1 cellular context compared by ENCODE assay signal in the genomic region with DNA sequence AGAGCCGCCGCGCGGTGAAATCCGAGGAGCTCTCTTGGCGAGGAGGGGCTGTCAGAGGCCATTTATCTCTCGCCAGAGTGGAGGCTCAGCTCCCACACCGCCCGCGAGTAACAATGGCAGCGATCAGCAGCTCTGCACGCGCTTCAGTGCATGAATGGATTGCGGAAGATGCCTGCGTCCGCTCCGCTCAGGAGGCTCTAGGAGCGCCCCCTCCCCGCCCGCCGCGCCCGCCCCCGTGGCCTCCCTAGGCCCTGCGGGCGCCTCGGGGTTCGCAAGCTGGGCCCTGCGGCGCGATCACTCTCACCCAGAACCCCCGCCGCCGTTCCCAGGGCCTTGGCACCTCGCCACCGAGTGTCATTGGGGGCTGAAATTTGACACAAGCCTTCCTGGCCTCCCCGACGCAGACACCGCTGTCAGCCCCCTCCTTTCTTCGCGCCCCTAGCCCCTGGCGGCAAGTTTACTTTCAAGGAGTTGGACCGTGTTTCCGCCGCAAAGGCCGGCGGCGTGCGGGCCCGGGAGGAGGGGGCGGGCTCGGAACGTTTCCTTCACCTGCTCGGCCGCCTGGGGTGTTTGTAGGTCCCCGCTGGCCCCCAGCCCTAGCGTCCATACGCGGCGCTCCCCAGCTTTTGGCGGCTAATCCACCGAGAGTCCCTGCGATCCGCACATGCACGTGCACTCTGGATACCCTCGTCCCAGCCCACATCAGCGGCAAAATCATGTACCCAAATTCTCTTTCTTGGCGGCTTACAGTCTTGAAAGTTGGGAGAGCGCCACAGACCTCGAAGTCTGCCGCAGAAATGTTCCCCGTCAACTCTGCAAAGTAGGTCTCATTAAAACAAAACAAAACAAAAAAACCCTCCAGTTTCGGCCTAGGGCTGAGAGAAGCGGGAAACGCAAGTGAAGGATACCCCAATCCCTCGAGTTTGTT.
TF ChIP-seq lines count a peak whose summit lies in the region.

No MANE protein-coding gene starts in this region.

TF ChIP-seq in HepG2, 621 proteins besides CTCF, POLR2A, EP300 and RAD21 (continued from another document and continues in another):
- TF ChIP-seq, protein P1, sequence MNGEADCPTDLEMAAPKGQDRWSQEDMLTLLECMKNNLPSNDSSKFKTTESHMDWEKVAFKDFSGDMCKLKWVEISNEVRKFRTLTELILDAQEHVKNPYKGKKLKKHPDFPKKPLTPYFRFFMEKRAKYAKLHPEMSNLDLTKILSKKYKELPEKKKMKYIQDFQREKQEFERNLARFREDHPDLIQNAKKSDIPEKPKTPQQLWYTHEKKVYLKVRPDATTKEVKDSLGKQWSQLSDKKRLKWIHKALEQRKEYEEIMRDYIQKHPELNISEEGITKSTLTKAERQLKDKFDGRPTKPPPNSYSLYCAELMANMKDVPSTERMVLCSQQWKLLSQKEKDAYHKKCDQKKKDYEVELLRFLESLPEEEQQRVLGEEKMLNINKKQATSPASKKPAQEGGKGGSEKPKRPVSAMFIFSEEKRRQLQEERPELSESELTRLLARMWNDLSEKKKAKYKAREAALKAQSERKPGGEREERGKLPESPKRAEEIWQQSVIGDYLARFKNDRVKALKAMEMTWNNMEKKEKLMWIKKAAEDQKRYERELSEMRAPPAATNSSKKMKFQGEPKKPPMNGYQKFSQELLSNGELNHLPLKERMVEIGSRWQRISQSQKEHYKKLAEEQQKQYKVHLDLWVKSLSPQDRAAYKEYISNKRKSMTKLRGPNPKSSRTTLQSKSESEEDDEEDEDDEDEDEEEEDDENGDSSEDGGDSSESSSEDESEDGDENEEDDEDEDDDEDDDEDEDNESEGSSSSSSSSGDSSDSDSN (CRISPR knock-in tag; IDR thresholded peaks at IDR 0.05) = peak; percentile 42; the same call in 1 of the 2 replicates
- TF ChIP-seq, protein P2, sequence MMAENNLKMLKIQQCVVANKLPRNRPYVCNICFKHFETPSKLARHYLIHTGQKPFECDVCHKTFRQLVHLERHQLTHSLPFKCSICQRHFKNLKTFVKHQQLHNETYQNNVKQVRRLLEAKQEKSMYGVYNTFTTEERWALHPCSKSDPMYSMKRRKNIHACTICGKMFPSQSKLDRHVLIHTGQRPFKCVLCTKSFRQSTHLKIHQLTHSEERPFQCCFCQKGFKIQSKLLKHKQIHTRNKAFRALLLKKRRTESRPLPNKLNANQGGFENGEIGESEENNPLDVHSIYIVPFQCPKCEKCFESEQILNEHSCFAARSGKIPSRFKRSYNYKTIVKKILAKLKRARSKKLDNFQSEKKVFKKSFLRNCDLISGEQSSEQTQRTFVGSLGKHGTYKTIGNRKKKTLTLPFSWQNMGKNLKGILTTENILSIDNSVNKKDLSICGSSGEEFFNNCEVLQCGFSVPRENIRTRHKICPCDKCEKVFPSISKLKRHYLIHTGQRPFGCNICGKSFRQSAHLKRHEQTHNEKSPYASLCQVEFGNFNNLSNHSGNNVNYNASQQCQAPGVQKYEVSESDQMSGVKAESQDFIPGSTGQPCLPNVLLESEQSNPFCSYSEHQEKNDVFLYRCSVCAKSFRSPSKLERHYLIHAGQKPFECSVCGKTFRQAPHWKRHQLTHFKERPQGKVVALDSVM (CRISPR knock-in tag; IDR thresholded peaks at IDR 0.05) = peak; percentile 42; the same call in 1 of the 2 replicates
- no peak for TF ChIP-seq NFATC3 (CRISPR knock-in tag; IDR thresholded peaks at IDR 0.05)
- peak; percentile 55 for TF ChIP-seq ZFX (CRISPR knock-in tag; IDR thresholded peaks at IDR 0.05; ENCODE audit: low read depth)
- TF ChIP-seq SMAD9 (CRISPR knock-in tag; IDR thresholded peaks at IDR 0.05) = no peak
- peak; percentile 29; the same call in 1 of the 2 replicates for TF ChIP-seq ZFP90 (CRISPR knock-in tag; IDR thresholded peaks at IDR 0.05; ENCODE audit: borderline replicate concordance)
- TF ChIP-seq HOXD1 (CRISPR knock-in tag; IDR thresholded peaks at IDR 0.05) = no peak
- TF ChIP-seq, protein P3, sequence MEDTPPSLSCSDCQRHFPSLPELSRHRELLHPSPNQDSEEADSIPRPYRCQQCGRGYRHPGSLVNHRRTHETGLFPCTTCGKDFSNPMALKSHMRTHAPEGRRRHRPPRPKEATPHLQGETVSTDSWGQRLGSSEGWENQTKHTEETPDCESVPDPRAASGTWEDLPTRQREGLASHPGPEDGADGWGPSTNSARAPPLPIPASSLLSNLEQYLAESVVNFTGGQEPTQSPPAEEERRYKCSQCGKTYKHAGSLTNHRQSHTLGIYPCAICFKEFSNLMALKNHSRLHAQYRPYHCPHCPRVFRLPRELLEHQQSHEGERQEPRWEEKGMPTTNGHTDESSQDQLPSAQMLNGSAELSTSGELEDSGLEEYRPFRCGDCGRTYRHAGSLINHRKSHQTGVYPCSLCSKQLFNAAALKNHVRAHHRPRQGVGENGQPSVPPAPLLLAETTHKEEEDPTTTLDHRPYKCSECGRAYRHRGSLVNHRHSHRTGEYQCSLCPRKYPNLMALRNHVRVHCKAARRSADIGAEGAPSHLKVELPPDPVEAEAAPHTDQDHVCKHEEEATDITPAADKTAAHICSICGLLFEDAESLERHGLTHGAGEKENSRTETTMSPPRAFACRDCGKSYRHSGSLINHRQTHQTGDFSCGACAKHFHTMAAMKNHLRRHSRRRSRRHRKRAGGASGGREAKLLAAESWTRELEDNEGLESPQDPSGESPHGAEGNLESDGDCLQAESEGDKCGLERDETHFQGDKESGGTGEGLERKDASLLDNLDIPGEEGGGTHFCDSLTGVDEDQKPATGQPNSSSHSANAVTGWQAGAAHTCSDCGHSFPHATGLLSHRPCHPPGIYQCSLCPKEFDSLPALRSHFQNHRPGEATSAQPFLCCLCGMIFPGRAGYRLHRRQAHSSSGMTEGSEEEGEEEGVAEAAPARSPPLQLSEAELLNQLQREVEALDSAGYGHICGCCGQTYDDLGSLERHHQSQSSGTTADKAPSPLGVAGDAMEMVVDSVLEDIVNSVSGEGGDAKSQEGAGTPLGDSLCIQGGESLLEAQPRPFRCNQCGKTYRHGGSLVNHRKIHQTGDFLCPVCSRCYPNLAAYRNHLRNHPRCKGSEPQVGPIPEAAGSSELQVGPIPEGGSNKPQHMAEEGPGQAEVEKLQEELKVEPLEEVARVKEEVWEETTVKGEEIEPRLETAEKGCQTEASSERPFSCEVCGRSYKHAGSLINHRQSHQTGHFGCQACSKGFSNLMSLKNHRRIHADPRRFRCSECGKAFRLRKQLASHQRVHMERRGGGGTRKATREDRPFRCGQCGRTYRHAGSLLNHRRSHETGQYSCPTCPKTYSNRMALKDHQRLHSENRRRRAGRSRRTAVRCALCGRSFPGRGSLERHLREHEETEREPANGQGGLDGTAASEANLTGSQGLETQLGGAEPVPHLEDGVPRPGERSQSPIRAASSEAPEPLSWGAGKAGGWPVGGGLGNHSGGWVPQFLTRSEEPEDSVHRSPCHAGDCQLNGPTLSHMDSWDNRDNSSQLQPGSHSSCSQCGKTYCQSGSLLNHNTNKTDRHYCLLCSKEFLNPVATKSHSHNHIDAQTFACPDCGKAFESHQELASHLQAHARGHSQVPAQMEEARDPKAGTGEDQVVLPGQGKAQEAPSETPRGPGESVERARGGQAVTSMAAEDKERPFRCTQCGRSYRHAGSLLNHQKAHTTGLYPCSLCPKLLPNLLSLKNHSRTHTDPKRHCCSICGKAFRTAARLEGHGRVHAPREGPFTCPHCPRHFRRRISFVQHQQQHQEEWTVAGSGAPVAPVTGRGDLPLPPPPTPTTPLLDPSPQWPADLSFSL (CRISPR knock-in tag; IDR thresholded peaks at IDR 0.05) = no peak
- TF ChIP-seq ELF1 (CRISPR knock-in tag; IDR thresholded peaks at IDR 0.05) = peak; percentile 46; the same call in 1 of the 2 replicates
- no peak for TF ChIP-seq SP5 (CRISPR knock-in tag; IDR thresholded peaks at IDR 0.05; ENCODE audit: borderline replicate concordance, low read depth)
- no peak for TF ChIP-seq SRSF1 (optimal IDR thresholded peaks at IDR 0.05; ENCODE audit: low read depth, low read length)
- peak; percentile 53; the same call in 1 of the 2 replicates for TF ChIP-seq GABPB1 (CRISPR knock-in tag; IDR thresholded peaks at IDR 0.05)
- no peak for TF ChIP-seq SRSF4 (IDR thresholded peaks at IDR 0.05; ENCODE audit: low read depth, low read length, poor library complexity, severe bottlenecking)
- no peak for TF ChIP-seq SAFB2 (CRISPR knock-in tag; IDR thresholded peaks at IDR 0.05; ENCODE audit: borderline replicate concordance, low read depth)
- TF ChIP-seq ZBTB38 (CRISPR knock-in tag; IDR thresholded peaks at IDR 0.05) = 0 out of 2 replicates have a peak, but pooled peaks have one; percentile 16
- TF ChIP-seq, protein P4, sequence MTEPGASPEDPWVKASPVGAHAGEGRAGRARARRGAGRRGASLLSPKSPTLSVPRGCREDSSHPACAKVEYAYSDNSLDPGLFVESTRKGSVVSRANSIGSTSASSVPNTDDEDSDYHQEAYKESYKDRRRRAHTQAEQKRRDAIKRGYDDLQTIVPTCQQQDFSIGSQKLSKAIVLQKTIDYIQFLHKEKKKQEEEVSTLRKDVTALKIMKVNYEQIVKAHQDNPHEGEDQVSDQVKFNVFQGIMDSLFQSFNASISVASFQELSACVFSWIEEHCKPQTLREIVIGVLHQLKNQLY (CRISPR knock-in tag; IDR thresholded peaks at IDR 0.05) = peak; percentile 41; the same call in 1 of the 2 replicates
- no peak for TF ChIP-seq KDM2A (CRISPR knock-in tag; IDR thresholded peaks at IDR 0.05; ENCODE audit: borderline replicate concordance, low read depth)
- peak; percentile 21; the same call in 1 of the 2 replicates for TF ChIP-seq MYC (CRISPR knock-in tag; IDR thresholded peaks at IDR 0.05; ENCODE audit: borderline replicate concordance)
- no peak for TF ChIP-seq HMG20A (CRISPR knock-in tag; IDR thresholded peaks at IDR 0.05; ENCODE audit: borderline replicate concordance)
- no peak for TF ChIP-seq ELF3 (CRISPR knock-in tag; IDR thresholded peaks at IDR 0.05)
- peak; percentile 37 for TF ChIP-seq HNRNPLL (IDR thresholded peaks at IDR 0.05; ENCODE audit: low read depth, low read length, poor library complexity, severe bottlenecking)
- no peak for TF ChIP-seq PTBP1 (IDR thresholded peaks at IDR 0.05; ENCODE audit: low read depth, low read length, poor library complexity, severe bottlenecking)
- no peak for TF ChIP-seq ZNF776 (CRISPR knock-in tag; IDR thresholded peaks at IDR 0.05)
- peak; percentile 25; the same call in 1 of the 2 replicates for TF ChIP-seq MED1 (CRISPR knock-in tag; IDR thresholded peaks at IDR 0.05)
- TF ChIP-seq ZNF253 (CRISPR knock-in tag; IDR thresholded peaks at IDR 0.05; ENCODE audit: borderline replicate concordance) = no peak
- TF ChIP-seq ZNF652 (CRISPR knock-in tag; IDR thresholded peaks at IDR 0.05; ENCODE audit: borderline replicate concordance, low read depth) = no peak
- TF ChIP-seq, protein P5, sequence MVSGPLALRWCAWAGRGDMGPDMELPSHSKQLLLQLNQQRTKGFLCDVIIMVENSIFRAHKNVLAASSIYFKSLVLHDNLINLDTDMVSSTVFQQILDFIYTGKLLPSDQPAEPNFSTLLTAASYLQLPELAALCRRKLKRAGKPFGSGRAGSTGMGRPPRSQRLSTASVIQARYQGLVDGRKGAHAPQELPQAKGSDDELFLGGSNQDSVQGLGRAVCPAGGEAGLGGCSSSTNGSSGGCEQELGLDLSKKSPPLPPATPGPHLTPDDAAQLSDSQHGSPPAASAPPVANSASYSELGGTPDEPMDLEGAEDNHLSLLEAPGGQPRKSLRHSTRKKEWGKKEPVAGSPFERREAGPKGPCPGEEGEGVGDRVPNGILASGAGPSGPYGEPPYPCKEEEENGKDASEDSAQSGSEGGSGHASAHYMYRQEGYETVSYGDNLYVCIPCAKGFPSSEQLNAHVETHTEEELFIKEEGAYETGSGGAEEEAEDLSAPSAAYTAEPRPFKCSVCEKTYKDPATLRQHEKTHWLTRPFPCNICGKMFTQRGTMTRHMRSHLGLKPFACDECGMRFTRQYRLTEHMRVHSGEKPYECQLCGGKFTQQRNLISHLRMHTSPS (CRISPR knock-in tag; IDR thresholded peaks at IDR 0.05; ENCODE audit: low read depth) = no peak
- TF ChIP-seq HOXA5 (CRISPR knock-in tag; IDR thresholded peaks at IDR 0.05) = no peak
- TF ChIP-seq SOX5 (CRISPR knock-in tag; IDR thresholded peaks at IDR 0.05; ENCODE audit: borderline replicate concordance) = peak; percentile 14; the same call in 1 of the 2 replicates
- no peak for TF ChIP-seq SIX1 (CRISPR knock-in tag; IDR thresholded peaks at IDR 0.05; ENCODE audit: borderline replicate concordance)
- peak; percentile 43; the same call in 1 of the 2 replicates for TF ChIP-seq TBX2 (CRISPR knock-in tag; IDR thresholded peaks at IDR 0.05; ENCODE audit: borderline replicate concordance)
- no peak for TF ChIP-seq ZSCAN20 (CRISPR knock-in tag; IDR thresholded peaks at IDR 0.05; ENCODE audit: borderline replicate concordance)
- TF ChIP-seq MATR3 (CRISPR knock-in tag; IDR thresholded peaks at IDR 0.05) = no peak
- no peak for TF ChIP-seq FOSL2 (CRISPR knock-in tag; IDR thresholded peaks at IDR 0.05)
- no peak for TF ChIP-seq ZNF441 (CRISPR knock-in tag; IDR thresholded peaks at IDR 0.05; ENCODE audit: borderline replicate concordance)
- TF ChIP-seq MED8 (CRISPR knock-in tag; IDR thresholded peaks at IDR 0.05; ENCODE audit: insufficient replicate concordance) = no peak
- TF ChIP-seq, protein P6, sequence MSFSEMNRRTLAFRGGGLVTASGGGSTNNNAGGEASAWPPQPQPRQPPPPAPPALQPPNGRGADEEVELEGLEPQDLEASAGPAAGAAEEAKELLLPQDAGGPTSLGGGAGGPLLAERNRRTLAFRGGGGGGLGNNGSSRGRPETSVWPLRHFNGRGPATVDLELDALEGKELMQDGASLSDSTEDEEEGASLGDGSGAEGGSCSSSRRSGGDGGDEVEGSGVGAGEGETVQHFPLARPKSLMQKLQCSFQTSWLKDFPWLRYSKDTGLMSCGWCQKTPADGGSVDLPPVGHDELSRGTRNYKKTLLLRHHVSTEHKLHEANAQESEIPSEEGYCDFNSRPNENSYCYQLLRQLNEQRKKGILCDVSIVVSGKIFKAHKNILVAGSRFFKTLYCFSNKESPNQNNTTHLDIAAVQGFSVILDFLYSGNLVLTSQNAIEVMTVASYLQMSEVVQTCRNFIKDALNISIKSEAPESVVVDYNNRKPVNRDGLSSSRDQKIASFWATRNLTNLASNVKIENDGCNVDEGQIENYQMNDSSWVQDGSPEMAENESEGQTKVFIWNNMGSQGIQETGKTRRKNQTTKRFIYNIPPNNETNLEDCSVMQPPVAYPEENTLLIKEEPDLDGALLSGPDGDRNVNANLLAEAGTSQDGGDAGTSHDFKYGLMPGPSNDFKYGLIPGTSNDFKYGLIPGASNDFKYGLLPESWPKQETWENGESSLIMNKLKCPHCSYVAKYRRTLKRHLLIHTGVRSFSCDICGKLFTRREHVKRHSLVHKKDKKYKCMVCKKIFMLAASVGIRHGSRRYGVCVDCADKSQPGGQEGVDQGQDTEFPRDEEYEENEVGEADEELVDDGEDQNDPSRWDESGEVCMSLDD (CRISPR knock-in tag; IDR thresholded peaks at IDR 0.05; ENCODE audit: borderline replicate concordance) = 0 out of 2 replicates have a peak, but pooled peaks have one; percentile 41
- TF ChIP-seq ZZZ3 (CRISPR knock-in tag; IDR thresholded peaks at IDR 0.05; ENCODE audit: borderline replicate concordance) = no peak
- no peak for TF ChIP-seq ZNF432 (CRISPR knock-in tag; IDR thresholded peaks at IDR 0.05; ENCODE audit: borderline replicate concordance)
- TF ChIP-seq GATAD1 (CRISPR knock-in tag; IDR thresholded peaks at IDR 0.05) = no peak
- TF ChIP-seq KDM1A (CRISPR knock-in tag; IDR thresholded peaks at IDR 0.05) = no peak
- peak; percentile 63; the same call in 1 of the 2 replicates for TF ChIP-seq ZFY (CRISPR knock-in tag; IDR thresholded peaks at IDR 0.05)
- no peak for TF ChIP-seq ZNF788 (CRISPR knock-in tag; IDR thresholded peaks at IDR 0.05; ENCODE audit: borderline replicate concordance)
